In genomic region chr20:50528804-50529351, GRCh38 we compare ENCODE assay signal across 10 cellular contexts.
DNase-seq lines count a peak whose midpoint lies in the region; ATAC-seq lines count a peak whose summit lies in the region.
"Had no signal": no experiment of that assay in that cellular context is flagged by ENCODE, and none has a peak within 500 bp of the region (broad histone marks: within the 10 kb centered on the region; RNA-seq: fewer than 3 reads in every experiment).

No MANE protein-coding gene starts in this region.

- ATAC-seq in GM18907 (IDR thresholded peaks at IDR 0.05; ENCODE audit: unreplicated experiment): peak; percentile 50
- ATAC-seq in HG03439 (IDR thresholded peaks at IDR 0.05; ENCODE audit: unreplicated experiment): peak; percentile 47
- ATAC-seq in HG02763 (IDR thresholded peaks at IDR 0.05; ENCODE audit: unreplicated experiment): no peak

- peak; percentile 33 for DNase-seq in AG08395 (ENCODE audit: low spot score)
- peak; percentile 23 for DNase-seq in foreskin melanocyte
- no peak for DNase-seq in NCI-H748 (lab: John Stamatoyannopoulos, UW; ENCODE audit: unreplicated experiment)
- DNase-seq in SKM-1 (lab: John Stamatoyannopoulos, UW; ENCODE audit: unreplicated experiment): no peak
- no peak for DNase-seq in NCI-H1092 (lab: John Stamatoyannopoulos, UW)
- DNase-seq: activated naive CD8-positive, alpha-beta T cell treated with anti-CD3 and anti-CD28 coated beads, Interleukin-2, amount 10 ng/mL, durations not matched to agents 7 days and 5 days; pancreas had no signal

Comparison
In these comparisons a context has a peak if more than half of its experiments do, and no peak if none do; other contexts are left out.
1. DNase-seq: peak in AG08395 (single experiment) and foreskin melanocyte (single experiment); none in NCI-H748 (single experiment), SKM-1 (single experiment) and NCI-H1092 (single experiment).